ENCODE assay signal across 14 cellular contexts in genomic region chr16:4601317-4602186, GRCh38. TPM values are rescaled to one million over a fixed set of nuclear protein-coding genes. Genes with fewer than 3 reads are reported as not detected.
A peak's percentile ranks its signal among the peaks of the same experiment; 100 is the strongest.
DNase-seq lines count a peak whose midpoint lies in the region; ATAC-seq and TF ChIP-seq lines count a peak whose summit lies in the region.
"Had no signal": no experiment of that assay in that cellular context is flagged by ENCODE, and none has a peak within 500 bp of the region (broad histone marks: within the 10 kb centered on the region; RNA-seq: fewer than 3 reads in every experiment).

No MANE protein-coding gene starts in this region.

- no peak for TF ChIP-seq POLR2A in heart left ventricle (IDR thresholded peaks at IDR 0.05)
- TF ChIP-seq POLR2A in adrenal gland (IDR thresholded peaks at IDR 0.05) = no peak
- TF ChIP-seq POLR2A in thyroid gland (IDR thresholded peaks at IDR 0.05) = no peak

- ATAC-seq in Right ventricle myocardium inferior = peak; percentile 49
- ATAC-seq in heart left ventricle = no peak
- ATAC-seq: activated T-helper 17 cell treated with anti-CD3 and anti-CD28 coated beads, Interleukin-2, amount 50 U/mL, for 72 hours had no signal

- H3K27ac ChIP-seq in heart left ventricle = no peak overlapping the region
- no peak overlapping the region for H3K27ac ChIP-seq in adrenal gland
- no peak overlapping the region for H3K27ac ChIP-seq in left ventricle myocardium inferior (replicated peaks)
- peak overlapping the region; percentile 34 to 70 (median 36) for H3K27ac ChIP-seq in thyroid gland
- no peak overlapping the region for H3K27ac ChIP-seq in WERI-Rb-1

- H3K27me3 ChIP-seq in heart left ventricle = no peaks in the 10 kb centered on the region
- H3K27me3 ChIP-seq in adrenal gland = no peaks in the 10 kb centered on the region
- H3K27me3 ChIP-seq in left ventricle myocardium inferior (ENCODE audit: low read depth) = peaks cover 26% of the 10 kb centered on the region
- H3K27me3 ChIP-seq in thyroid gland = no peaks in the 10 kb centered on the region
- no peaks in the 10 kb centered on the region for H3K27me3 ChIP-seq in WERI-Rb-1 (ENCODE audit: insufficient read depth, low read depth, severe bottlenecking)

- intact Hi-C loops in Right ventricle myocardium inferior (cut with DNase I) = no loop called here
- intact Hi-C loops in heart left ventricle (cut with DNase I) = no loop called here
- intact Hi-C loops in adrenal gland (cut with DNase I) = no loop called here
- intact Hi-C loops in left ventricle myocardium inferior (cut with micrococcal nuclease) = no loop called here
- intact Hi-C loops in thyroid gland (cut with DNase I) = no loop called here

- WGBS in heart left ventricle, 4 donors = 38 to 53% (median 40%) methylated on average over 21 of the region's 21 CpGs
- WGBS in adrenal gland, 4 donors = 19 to 28% (median 25%) methylated on average over 18 to 21 of the region's 21 CpGs
- 32 to 43% methylated on average over 21 of the region's 21 CpGs for WGBS in thyroid gland, 2 donors

- DNase-seq in Right ventricle myocardium inferior (ENCODE audit: missing footprints) (no peak), heart left ventricle (no peak), adrenal gland (peak; percentile 70 to 86 (median 80)), left ventricle myocardium inferior (no peak), thyroid gland (peak; percentile 90 to 91), WERI-Rb-1 (no peak)
- no peak for DNase-seq in effector CD8-positive, alpha-beta T cell (lab: John Stamatoyannopoulos, UW)
- no peak for DNase-seq in stimulated activated CD8-positive, alpha-beta memory T cell treated with anti-CD3 and anti-CD28 coated beads, Interleukin-4, amount 100 ng/mL, for 48 hours
- DNase-seq: activated CD4-positive, alpha-beta T cell treated with anti-CD3 and anti-CD28 coated beads for 48 hours; GOT3; islet precursor cell had no signal

- H3K4me1 ChIP-seq in heart left ventricle (peaks cover 0 to 22% (median 0%) of the 10 kb centered on the region in 12 donors), adrenal gland (replicated peaks in 1 of 2) (peaks cover 0 to 11% of the 10 kb centered on the region in 2 donors), left ventricle myocardium inferior (peaks cover 4% of the 10 kb centered on the region), thyroid gland (peaks cover 21 to 29% of the 10 kb centered on the region in 2 donors)

- TF ChIP-seq CTCF in heart left ventricle (IDR thresholded peaks at IDR 0.05) = no peak
- TF ChIP-seq CTCF in adrenal gland (IDR thresholded peaks at IDR 0.05) = no peak
- no peak for TF ChIP-seq CTCF in left ventricle myocardium inferior (IDR thresholded peaks at IDR 0.05; ENCODE audit: borderline replicate concordance)
- TF ChIP-seq CTCF in thyroid gland (IDR thresholded peaks at IDR 0.05) = no peak
- no peak for TF ChIP-seq CTCF in WERI-Rb-1 (IDR thresholded peaks at IDR 0.05; ENCODE audit: low read depth, low read length)

- no peaks in the 10 kb centered on the region for H3K9me3 ChIP-seq in heart left ventricle
- H3K9me3 ChIP-seq in adrenal gland (replicated peaks in 1 of 3) = no peaks in the 10 kb centered on the region
- H3K9me3 ChIP-seq in left ventricle myocardium inferior (replicated peaks) = no peaks in the 10 kb centered on the region
- no peaks in the 10 kb centered on the region for H3K9me3 ChIP-seq in thyroid gland
- no peaks in the 10 kb centered on the region for H3K9me3 ChIP-seq in WERI-Rb-1 (ENCODE audit: severe bottlenecking)

- H3K4me3 ChIP-seq in heart left ventricle = peak overlapping the region in 1 of 12 donors; percentile 14
- H3K4me3 ChIP-seq in adrenal gland = peak overlapping the region in 1 of 4 donors; percentile 20
- H3K4me3 ChIP-seq in left ventricle myocardium inferior = peak overlapping the region; percentile 12
- H3K4me3 ChIP-seq in thyroid gland (replicated peaks in 1 of 3) = no peak overlapping the region
- no peak overlapping the region for H3K4me3 ChIP-seq in WERI-Rb-1 (ENCODE audit: low read depth, low read length)

- H3K36me3 ChIP-seq in heart left ventricle = no peaks in the 10 kb centered on the region
- no peaks in the 10 kb centered on the region for H3K36me3 ChIP-seq in adrenal gland (replicated peaks in 1 of 2)
- H3K36me3 ChIP-seq in left ventricle myocardium inferior = no peaks in the 10 kb centered on the region
- no peaks in the 10 kb centered on the region for H3K36me3 ChIP-seq in thyroid gland
- H3K36me3 ChIP-seq in WERI-Rb-1 = no peaks in the 10 kb centered on the region

RNA-seq across cellular contexts. Expression of gene UBALD1, which starts 13.1 kb away (rescaled TPM):
- 26.2 TPM for total RNA-seq in Right ventricle myocardium inferior
- 10 to 100 TPM in 8 of 9 donors, 1 to 10 TPM in 1; 9.1 to 38.9 (median 18.7) TPM for total RNA-seq in heart left ventricle
- polyA plus RNA-seq in heart left ventricle = 10 to 100 TPM; 23.7 to 33.9 TPM
- total RNA-seq in adrenal gland = 10 to 100 TPM; 12.0 to 34.3 (median 16.7) TPM
- polyA plus RNA-seq in adrenal gland = 10 to 100 TPM in 2 of 3 donors, 1 to 10 TPM in 1; 3.7 to 92.7 (median 31.9) TPM
- total RNA-seq in left ventricle myocardium inferior = 24.7 TPM
- 10 to 100 TPM in 3 of 4 donors, 1 to 10 TPM in 1; 9.3 to 21.4 (median 10.9) TPM for total RNA-seq in thyroid gland

RNA-seq across cellular contexts. Expression of gene MGRN1, which starts 23.1 kb away (rescaled TPM):
- total RNA-seq in Right ventricle myocardium inferior = 32.2 TPM
- total RNA-seq in heart left ventricle = 10 to 100 TPM; 28.5 to 75.0 (median 42.0) TPM
- 10 to 100 TPM; 17.9 to 36.9 TPM for polyA plus RNA-seq in heart left ventricle
- 10 to 100 TPM; 52.7 to 94.1 (median 75.1) TPM for total RNA-seq in adrenal gland
- polyA plus RNA-seq in adrenal gland = 10 to 100 TPM; 23.3 to 35.6 (median 27.3) TPM
- total RNA-seq in left ventricle myocardium inferior = 30.5 TPM
- 10 to 100 TPM; 32.5 to 86.4 (median 57.6) TPM for total RNA-seq in thyroid gland

RNA-seq across cellular contexts. Expression of gene C16orf96, which starts 45.4 kb away (rescaled TPM):
- total RNA-seq in Right ventricle myocardium inferior (0.05 TPM), heart left ventricle (under 1 TPM in 7 of 9 donors, not detected in 2; 0.05 to 0.19 (median 0.15) TPM), adrenal gland (under 1 TPM; 0.14 to 0.61 (median 0.29) TPM), left ventricle myocardium inferior (0.08 TPM), thyroid gland (under 1 TPM; 0.11 to 0.88 (median 0.62) TPM)
- polyA plus RNA-seq in heart left ventricle (under 1 TPM; 0.01 to 0.04 TPM), adrenal gland (under 1 TPM in 2 of 3 donors, not detected in 1; 0.07 to 0.16 TPM)
- total RNA-seq: activated T-helper 17 cell treated with anti-CD3 and anti-CD28 coated beads, Interleukin-2, amount 50 U/mL, for 72 hours; HT1080 had no signal
- polyA plus RNA-seq: fibroblast of lung had no signal

Comparison
In these comparisons a context has a peak if more than half of its experiments do, and no peak if none do; other contexts are left out.
1. DNase-seq: peak in adrenal gland (7 of 7) and thyroid gland (2 of 2); none in Right ventricle myocardium inferior (single experiment), heart left ventricle (0 of 5), left ventricle myocardium inferior (single experiment), effector CD8-positive, alpha-beta T cell (single experiment), WERI-Rb-1 (single experiment) and stimulated activated CD8-positive, alpha-beta memory T cell treated with anti-CD3 and anti-CD28 coated beads, Interleukin-4, amount 100 ng/mL, for 48 hours (single experiment).
2. H3K27ac ChIP-seq: peak in thyroid gland (3 of 3); none in heart left ventricle (0 of 12), adrenal gland (0 of 5), left ventricle myocardium inferior (single experiment) and WERI-Rb-1 (single experiment).